In genomic region chr18:32930695-32931301, GRCh38 we compare ENCODE assay signal across 8 cellular contexts.
DNase-seq lines count a peak whose midpoint lies in the region; ATAC-seq and TF ChIP-seq lines count a peak whose summit lies in the region.

No MANE protein-coding gene starts in this region.

- no peak overlapping the region for H3K27ac ChIP-seq in body of pancreas

- intact Hi-C loops in body of pancreas (cut with DNase I) = no loop called here

- no peaks in the 10 kb centered on the region for H3K36me3 Mint-ChIP-seq in neural crest cell (ENCODE audit: low read depth)

- CTCF ChIA-PET in BJ (lab: Yijun Ruan, JAX) = no interaction called here

- no peak for TF ChIP-seq POLR2A in body of pancreas (IDR thresholded peaks at IDR 0.05)

- peaks cover 10% of the 10 kb centered on the region for H3K4me1 Mint-ChIP-seq in neural crest cell

- POLR2A ChIA-PET in BJ (lab: Charles Lee) = no interaction called here

- H3K27me3 ChIP-seq in BJ (ENCODE audit: control insufficient read depth, insufficient read depth, low read length) (no peaks in the 10 kb centered on the region), body of pancreas (no peaks in the 10 kb centered on the region)

- H3K36me3 ChIP-seq in BJ (ENCODE audit: control insufficient read depth, insufficient read depth, low read length) (no peaks in the 10 kb centered on the region), body of pancreas (replicated peaks in 1 of 2; ENCODE audit: insufficient read depth in 1 of 2, low read depth in 2 of 2) (no peaks in the 10 kb centered on the region)

- H3K4me3 Mint-ChIP-seq in neural crest cell = no peak overlapping the region

- H3K9me3 Mint-ChIP-seq in neural crest cell = peaks cover 3% of the 10 kb centered on the region

- no peaks in the 10 kb centered on the region for H3K4me1 ChIP-seq in body of pancreas

- DNase-seq in BJ (ENCODE audit: low read depth) = no peak
- DNase-seq in NCI-H345 (lab: John Stamatoyannopoulos, UW) = peak; percentile 53
- no peak for DNase-seq in body of pancreas
- no peak for DNase-seq in neural crest cell (ENCODE audit: low read depth, low spot score)
- DNase-seq in globus pallidus (ENCODE audit: low spot score) = no peak
- no peak for DNase-seq in cerebellar nuclear complex (lab: John Stamatoyannopoulos, UW)

- H3K4me3 ChIP-seq in BJ (ENCODE audit: low read depth, low read length) (no peak overlapping the region), body of pancreas (no peak overlapping the region)

- H3K9me3 ChIP-seq in body of pancreas = no peaks in the 10 kb centered on the region

- 13 to 14% methylated on average over 6 of the region's 6 CpGs for WGBS in body of pancreas, 2 donors

- ATAC-seq in GM19035 (IDR thresholded peaks at IDR 0.05; ENCODE audit: unreplicated experiment) (peak; percentile 100), HG03066 (IDR thresholded peaks at IDR 0.05; ENCODE audit: low read depth, unreplicated experiment) (peak; percentile 99), body of pancreas (peak; percentile 56)

- TF ChIP-seq CTCF in BJ (IDR thresholded peaks at IDR 0.05; ENCODE audit: insufficient read depth, low read depth, low read length) = peak; percentile 39
- peak in 6 of 7 experiments; percentile 17 to 38 (median 28) for TF ChIP-seq CTCF in body of pancreas (IDR thresholded peaks at IDR 0.05)
- TF ChIP-seq CTCF in neural crest cell (conservative IDR thresholded peaks at IDR 0.05) = peak; percentile 76

- H3K27me3 Mint-ChIP-seq in neural crest cell (ENCODE audit: low read depth) = no peaks in the 10 kb centered on the region

- H3K27ac Mint-ChIP-seq in neural crest cell (ENCODE audit: unreplicated experiment) = no peak overlapping the region
